Comparison of ENCODE assay signal across 29 cellular contexts in the genomic region with DNA sequence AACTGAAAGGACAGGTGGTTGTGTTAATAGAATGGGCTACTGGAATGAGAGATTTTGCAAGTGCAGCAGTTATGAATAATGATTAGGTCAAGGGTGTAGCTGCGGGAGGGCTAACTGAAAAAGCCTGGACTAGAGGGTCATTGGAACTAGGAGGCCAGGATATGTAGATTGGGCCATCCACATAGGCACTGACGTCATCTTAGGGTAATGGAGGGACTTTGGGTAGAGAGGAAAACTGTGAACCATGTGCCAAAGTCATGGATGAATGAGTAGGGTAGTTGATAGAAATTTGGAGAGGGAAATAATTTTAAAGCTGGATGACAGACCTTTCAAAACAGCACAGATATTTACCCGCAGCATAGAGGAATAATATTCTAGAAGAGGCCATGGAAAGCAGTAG.
"Had no signal": no experiment of that assay in that cellular context is flagged by ENCODE, and none has a peak within 500 bp of the region (broad histone marks: within the 10 kb centered on the region; RNA-seq: fewer than 3 reads in every experiment).

No MANE protein-coding gene starts in this region.

- H3K4me3 ChIP-seq: stomach, suprapubic skin, testis, thoracic aorta, thyroid gland, tibial artery, tibial nerve, transverse colon, upper lobe of left lung, upper lobe of right lung, uterus, vagina had no signal

- H3K27me3 ChIP-seq: stomach, suprapubic skin, testis, thyroid gland, tibial artery, tibial nerve, transverse colon, upper lobe of left lung, upper lobe of right lung, uterus, vagina had no signal

- H3K27ac Mint-ChIP-seq: stimulated activated effector memory CD8-positive, alpha-beta T cell treated with anti-CD3 and anti-CD28 coated beads, Interleukin-12 subunit alpha, Interleukin-12 subunit beta, amount 100 ng/mL, for 72 hours; stimulated activated memory B cell treated with anti-CD40 and anti-IgM and Interleukin-4, amounts not matched to agents 10 μg/mL and 1 μg/mL and 100 μg/mL, for 72 hours; stimulated activated naive B cell treated with anti-CD40 and anti-IgM and Interleukin-4, amounts not matched to agents 10 μg/mL and 1 μg/mL and 100 μg/mL, for 72 hours; stimulated activated naive CD8-positive, alpha-beta T cell treated with anti-CD3 and anti-CD28 coated beads, Interleukin-15, amount 100 ng/mL, for 72 hours; stimulated activated naive CD8-positive, alpha-beta T cell treated with anti-CD3 and anti-CD28 coated beads, Interleukin-15, Interleukin-2, amounts not matched to agents 100 ng/mL and 50 ng/mL, for 24 hours; type B pancreatic cell had no signal

- H3K27me3 Mint-ChIP-seq: stimulated activated memory B cell treated with anti-CD40 and anti-IgM and Interleukin-4, amounts not matched to agents 10 μg/mL and 1 μg/mL and 100 μg/mL, for 72 hours; stimulated activated naive B cell treated with anti-CD40 and anti-IgM and Interleukin-4, amounts not matched to agents 10 μg/mL and 1 μg/mL and 100 μg/mL, for 72 hours; stimulated activated naive CD8-positive, alpha-beta T cell treated with anti-CD3 and anti-CD28 coated beads, Interleukin-15, amount 100 ng/mL, for 72 hours; stimulated activated naive CD8-positive, alpha-beta T cell treated with anti-CD3 and anti-CD28 coated beads, Interleukin-15, Interleukin-2, amounts not matched to agents 100 ng/mL and 50 ng/mL, for 24 hours; type B pancreatic cell had no signal

- H3K4me1 Mint-ChIP-seq: stimulated activated effector memory CD8-positive, alpha-beta T cell treated with anti-CD3 and anti-CD28 coated beads, Interleukin-12 subunit alpha, Interleukin-12 subunit beta, amount 100 ng/mL, for 72 hours; stimulated activated memory B cell treated with anti-CD40 and anti-IgM and Interleukin-4, amounts not matched to agents 10 μg/mL and 1 μg/mL and 100 μg/mL, for 72 hours; stimulated activated naive B cell treated with anti-CD40 and anti-IgM and Interleukin-4, amounts not matched to agents 10 μg/mL and 1 μg/mL and 100 μg/mL, for 72 hours; stimulated activated naive CD8-positive, alpha-beta T cell treated with anti-CD3 and anti-CD28 coated beads, Interleukin-15, amount 100 ng/mL, for 72 hours had no signal

- H3K36me3 Mint-ChIP-seq: stimulated activated effector memory CD8-positive, alpha-beta T cell treated with anti-CD3 and anti-CD28 coated beads, Interleukin-12 subunit alpha, Interleukin-12 subunit beta, amount 100 ng/mL, for 72 hours; stimulated activated memory B cell treated with anti-CD40 and anti-IgM and Interleukin-4, amounts not matched to agents 10 μg/mL and 1 μg/mL and 100 μg/mL, for 72 hours; stimulated activated naive B cell treated with anti-CD40 and anti-IgM and Interleukin-4, amounts not matched to agents 10 μg/mL and 1 μg/mL and 100 μg/mL, for 72 hours; type B pancreatic cell had no signal

- H3K9me3 Mint-ChIP-seq: stimulated activated memory B cell treated with anti-CD40 and anti-IgM and Interleukin-4, amounts not matched to agents 10 μg/mL and 1 μg/mL and 100 μg/mL, for 72 hours; stimulated activated naive CD8-positive, alpha-beta T cell treated with anti-CD3 and anti-CD28 coated beads, Interleukin-15, amount 100 ng/mL, for 72 hours; type B pancreatic cell had no signal

- H3K9me3 ChIP-seq: stomach, suprapubic skin, testis, thoracic aorta, thyroid gland, tibial artery, tibial nerve, transverse colon, upper lobe of left lung, upper lobe of right lung, uterus, vagina had no signal

- FAIRE-seq: urothelium cell line had no signal

- DNase-seq: stimulated activated CD4-positive, alpha-beta T cell treated with anti-CD3 and anti-CD28 coated beads, Interleukin-2, amount 100 ng/mL, for 48 hours; stimulated activated CD4-positive, alpha-beta T cell treated with anti-CD3 and anti-CD28 coated beads, Interleukin-4, amount 100 ng/mL, for 1 hour; stimulated activated CD4-positive, alpha-beta T cell treated with anti-CD3 and anti-CD28 coated beads, Interleukin-4, amount 100 ng/mL, for 24 hours; stimulated activated CD4-positive, alpha-beta T cell treated with anti-CD3 and anti-CD28 coated beads, Interleukin-4, amount 100 ng/mL, for 4 hours; stimulated activated CD8-positive, alpha-beta memory T cell treated with anti-CD3 and anti-CD28 coated beads, Interleukin-4, amount 100 ng/mL, for 48 hours; stimulated activated naive B cell treated with anti-CD40 and anti-IgM and Interleukin-4, amounts not matched to agents 10 μg/mL and 1 μg/mL and 100 μg/mL, for 72 hours; stimulated activated naive CD4-positive, alpha-beta T cell; stimulated activated naive CD4-positive, alpha-beta T cell treated with Interleukin-2 at 50 U/mL for 16 hours; stimulated activated naive CD8-positive, alpha-beta T cell treated with anti-CD3 and anti-CD28 coated beads, Interleukin-15, amount 100 ng/mL, for 72 hours; stimulated activated naive CD8-positive, alpha-beta T cell treated with anti-CD3 and anti-CD28 coated beads, Interleukin-15, Interleukin-2, amounts not matched to agents 100 U/mL and 50 U/mL, for 24 hours; stomach; substantia nigra; testis; thyroid gland; tibial artery; transverse colon; trophoblast cell; upper lobe of left lung; upper lobe of right lung; uterus had no signal

- H3K36me3 ChIP-seq: stomach, suprapubic skin, thoracic aorta, thyroid gland, tibial artery, tibial nerve, transverse colon, upper lobe of left lung, upper lobe of right lung, uterus, vagina had no signal

- H3K4me1 ChIP-seq: stomach, suprapubic skin, testis, thyroid gland, tibial artery, tibial nerve, transverse colon, upper lobe of left lung, upper lobe of right lung, uterus, vagina had no signal

- ATAC-seq: stimulated activated effector memory CD8-positive, alpha-beta T cell treated with anti-CD3 and anti-CD28 coated beads, Interleukin-12 subunit alpha, Interleukin-12 subunit beta, amount 100 ng/mL, for 72 hours; stimulated activated memory B cell treated with anti-CD40 and anti-IgM and Interleukin-4, amounts not matched to agents 10 μg/mL and 1 μg/mL and 100 μg/mL, for 72 hours; stimulated activated naive B cell treated with anti-CD40 and anti-IgM and Interleukin-4, amounts not matched to agents 10 μg/mL and 1 μg/mL and 100 μg/mL, for 72 hours; stimulated activated naive CD8-positive, alpha-beta T cell treated with anti-CD3 and anti-CD28 coated beads, Interleukin-15, amount 100 ng/mL, for 72 hours; stimulated activated naive CD8-positive, alpha-beta T cell treated with anti-CD3 and anti-CD28 coated beads, Interleukin-15, Interleukin-2, amounts not matched to agents 100 U/mL and 50 U/mL, for 24 hours; upper lobe of right lung had no signal

- H3K4me3 Mint-ChIP-seq: stimulated activated effector memory CD8-positive, alpha-beta T cell treated with anti-CD3 and anti-CD28 coated beads, Interleukin-12 subunit alpha, Interleukin-12 subunit beta, amount 100 ng/mL, for 72 hours; stimulated activated memory B cell treated with anti-CD40 and anti-IgM and Interleukin-4, amounts not matched to agents 10 μg/mL and 1 μg/mL and 100 μg/mL, for 72 hours; stimulated activated naive B cell treated with anti-CD40 and anti-IgM and Interleukin-4, amounts not matched to agents 10 μg/mL and 1 μg/mL and 100 μg/mL, for 72 hours; stimulated activated naive CD8-positive, alpha-beta T cell treated with anti-CD3 and anti-CD28 coated beads, Interleukin-15, amount 100 ng/mL, for 72 hours; stimulated activated naive CD8-positive, alpha-beta T cell treated with anti-CD3 and anti-CD28 coated beads, Interleukin-15, Interleukin-2, amounts not matched to agents 100 ng/mL and 50 ng/mL, for 24 hours; type B pancreatic cell had no signal

- H3K27ac ChIP-seq: stomach, suprapubic skin, testis, thoracic aorta, thyroid gland, tibial artery, tibial nerve, transverse colon, upper lobe of left lung, upper lobe of right lung, uterus, vagina had no signal
